20 cellular contexts compared by ENCODE assay signal in genomic region chr17:60164697-60165096, GRCh38. TPM values are rescaled to one million over a fixed set of nuclear protein-coding genes. Genes with fewer than 3 reads are reported as not detected.
"Had no signal": no experiment of that assay in that cellular context is flagged by ENCODE, and none has a peak within 500 bp of the region (broad histone marks: within the 10 kb centered on the region; RNA-seq: fewer than 3 reads in every experiment).

No MANE protein-coding gene starts in this region.

- H3K4me1 ChIP-seq: adrenal gland, foreskin keratinocyte, vagina had no signal

- H3K79me2 ChIP-seq: parathyroid adenoma had no signal

- H2AFZ ChIP-seq: parathyroid adenoma had no signal

- DNase-seq: activated CD4-positive, alpha-beta T cell treated with anti-CD3 and anti-CD28 coated beads for 36 hours; activated CD4-positive, alpha-beta T cell treated with anti-CD3 and anti-CD28 coated beads, Interleukin-2, amount 50 U/mL, for 48 hours; activated gamma-delta T cell treated with Interleukin-2 at 50 U/mL for 16 hours; foreskin keratinocyte; hypothalamus; left lung; naive thymus-derived CD8-positive, alpha-beta T cell; spleen; stimulated activated naive CD4-positive, alpha-beta T cell had no signal

- H3K27me3 ChIP-seq: adrenal gland, vagina had no signal

- FAIRE-seq: bronchial epithelial cell had no signal

- H3K4me3 Mint-ChIP-seq: activated CD4-positive, alpha-beta T cell treated with anti-CD3 and anti-CD28 coated beads for 36 hours; memory B cell; naive thymus-derived CD8-positive, alpha-beta T cell; T-helper 2 cell treated with Interferon-gamma antibody and Interleukin-4, amounts not matched to agents 5 μg/mL and 100 μg/mL, for 36 hours; WTC11 had no signal

- H3K9me3 Mint-ChIP-seq: activated naive CD4-positive, alpha-beta T cell treated with anti-CD3 and anti-CD28 coated beads, Interleukin-2, amount 50 U/mL, for 72 hours; memory B cell; naive thymus-derived CD8-positive, alpha-beta T cell; T-helper 2 cell treated with Interferon-gamma antibody and Interleukin-4, amounts not matched to agents 5 μg/mL and 100 μg/mL, for 36 hours; WTC11 had no signal

- H3K9ac ChIP-seq: parathyroid adenoma had no signal

- H3K36me3 Mint-ChIP-seq: activated naive CD4-positive, alpha-beta T cell treated with anti-CD3 and anti-CD28 coated beads, Interleukin-2, amount 50 U/mL, for 72 hours; memory B cell; naive thymus-derived CD8-positive, alpha-beta T cell; WTC11 had no signal

- H3K27ac ChIP-seq: adrenal gland, foreskin keratinocyte, spleen, vagina had no signal

- H3K27ac Mint-ChIP-seq: activated CD4-positive, alpha-beta T cell treated with anti-CD3 and anti-CD28 coated beads for 36 hours; activated naive CD4-positive, alpha-beta T cell treated with anti-CD3 and anti-CD28 coated beads, Interleukin-2, amount 50 U/mL, for 72 hours; T-helper 2 cell treated with Interferon-gamma antibody and Interleukin-4, amounts not matched to agents 5 μg/mL and 100 μg/mL, for 36 hours; WTC11 had no signal

- H3K36me3 ChIP-seq: adrenal gland, vagina had no signal

- H3K4me3 ChIP-seq: adrenal gland, left lung, spleen, vagina had no signal

- H3K9me3 ChIP-seq: adrenal gland, left lung, spleen, vagina had no signal

- ATAC-seq: activated CD4-positive, alpha-beta T cell treated with anti-CD3 and anti-CD28 coated beads for 36 hours; activated naive CD4-positive, alpha-beta T cell treated with anti-CD3 and anti-CD28 coated beads, Interleukin-2, amount 50 U/mL, for 72 hours; foreskin keratinocyte; left lung; naive thymus-derived CD8-positive, alpha-beta T cell had no signal

RNA-seq across cellular contexts. Expression of gene CA4, which starts 14.9 kb away (rescaled TPM):
- total RNA-seq: activated CD4-positive, alpha-beta T cell treated with anti-CD3 and anti-CD28 coated beads for 36 hours; activated naive CD4-positive, alpha-beta T cell treated with anti-CD3 and anti-CD28 coated beads, Interleukin-2, amount 50 U/mL, for 72 hours; bronchial epithelial cell; epithelial cell of proximal tubule; fibroblast of lung; foreskin keratinocyte; kidney epithelial cell; naive thymus-derived CD8-positive, alpha-beta T cell; vagina had no signal
- polyA plus RNA-seq: fibroblast of lung; foreskin keratinocyte; naive thymus-derived CD8-positive, alpha-beta T cell had no signal
